31 cellular contexts compared by ENCODE assay signal in the genomic region with DNA sequence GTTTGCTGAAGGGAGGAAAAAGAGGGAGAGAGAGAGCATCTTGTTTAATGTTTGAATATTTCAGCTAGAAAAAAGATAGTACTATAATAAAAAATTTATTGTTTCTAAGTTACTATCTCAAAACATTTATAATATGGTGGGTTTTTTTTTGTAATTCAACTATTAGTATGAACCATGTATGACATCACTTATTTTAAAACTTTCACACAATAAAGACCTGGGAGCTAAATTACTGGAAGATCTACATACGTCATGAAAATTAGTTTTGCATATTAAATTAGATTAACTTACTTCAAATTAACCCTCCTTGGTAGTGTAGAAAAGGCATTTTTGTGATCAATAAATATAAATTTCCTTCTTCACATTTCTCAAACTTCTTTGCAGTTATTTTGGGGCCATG.
DNase-seq lines count a peak whose midpoint lies in the region; ATAC-seq, FAIRE-seq and TF ChIP-seq lines count a peak whose summit lies in the region.
"Had no signal": no experiment of that assay in that cellular context is flagged by ENCODE, and none has a peak within 500 bp of the region (broad histone marks: within the 10 kb centered on the region; RNA-seq: fewer than 3 reads in every experiment).

No MANE protein-coding gene starts in this region.

- no peak overlapping the region for H3K4me3 ChIP-seq in HepG2 (replicated peaks in 1 of 3; ENCODE audit: insufficient read depth in 1 of 3, low read depth in 2 of 3, low read length in 3 of 3)
- no peak overlapping the region for H3K4me3 ChIP-seq in right lobe of liver
- H3K4me3 ChIP-seq in HEK293 (ENCODE audit: low read depth, low read length): no peak overlapping the region
- H3K4me3 ChIP-seq in ascending aorta: no peak overlapping the region
- H3K4me3 ChIP-seq: A549; BLaER1; BLaER1 treated with 17β-estradiol and CSF1 and Interleukin-3, amounts not matched to agents 10 nM and 100 nM had no signal

- 7% methylated on average over 1 of the region's 1 CpG for WGBS in HepG2 (ENCODE audit: low lambda C conversion rate)
- 24% methylated on average over 1 of the region's 1 CpG for WGBS in right lobe of liver (ENCODE audit: insufficient coverage, low coverage, low lambda C conversion rate, missing lambda C conversion rate)

- BruUV-seq in HepG2 (replicated peaks; lab: Mats Ljungman, UMichigan): no TSS peak

- H4K20me1 ChIP-seq in HepG2 (ENCODE audit: insufficient read depth, low read length): no peaks in the 10 kb centered on the region
- H4K20me1 ChIP-seq: BLaER1; BLaER1 treated with 17β-estradiol and CSF1 and Interleukin-3, amounts not matched to agents 10 nM and 100 nM had no signal

- no peak for FAIRE-seq in HepG2 (lab: Jason Lieb, UNC)
- FAIRE-seq: A204.1, A549, D721Med had no signal

- H3K4me1 ChIP-seq in HepG2 (ENCODE audit: insufficient read depth, low read length): no peaks in the 10 kb centered on the region
- no peaks in the 10 kb centered on the region for H3K4me1 ChIP-seq in right lobe of liver
- peaks cover 7% of the 10 kb centered on the region for H3K4me1 ChIP-seq in HEK293 (ENCODE audit: control insufficient read depth, insufficient read depth, low read length)
- no peaks in the 10 kb centered on the region for H3K4me1 ChIP-seq in ascending aorta
- H3K4me1 ChIP-seq: A549, BE2C, BLaER1, Caco-2 had no signal

- H3K9ac ChIP-seq in HepG2 (ENCODE audit: insufficient read depth, low read depth, low read length): no peak overlapping the region
- H3K9ac ChIP-seq: BLaER1; BLaER1 treated with 17β-estradiol and CSF1 and Interleukin-3, amounts not matched to agents 10 nM and 100 nM had no signal

- no peak overlapping the region for H3K4me2 ChIP-seq in HepG2 (ENCODE audit: low read depth, low read length)
- H3K4me2 ChIP-seq: A549; BLaER1; BLaER1 treated with 17β-estradiol and CSF1 and Interleukin-3, amounts not matched to agents 10 nM and 100 nM had no signal

- no peaks in the 10 kb centered on the region for H3K27me3 ChIP-seq in HepG2 (ENCODE audit: control insufficient read depth in 1 of 2, insufficient read depth in 2 of 2, low read length in 2 of 2)
- no peaks in the 10 kb centered on the region for H3K27me3 ChIP-seq in right lobe of liver
- H3K27me3 ChIP-seq in ascending aorta: no peaks in the 10 kb centered on the region
- H3K27me3 ChIP-seq: BE2C; BLaER1; BLaER1 treated with 17β-estradiol and CSF1 and Interleukin-3, amounts not matched to agents 10 nM and 100 nM had no signal

- TF ChIP-seq POLR2A in HepG2 (IDR thresholded peaks at IDR 0.05; ENCODE audit: insufficient read depth in 1 of 2, low read depth in 2 of 2, low read length in 2 of 2): no peak
- TF ChIP-seq POLR2A in right lobe of liver (IDR thresholded peaks at IDR 0.05): no peak

- intact Hi-C loops in HepG2 (cut with micrococcal nuclease; ENCODE audit: unreplicated experiment) (no loop called here), right lobe of liver (cut with DNase I) (no loop called here), ascending aorta (cut with DNase I) (no loop called here)

- no peak for ATAC-seq in HepG2
- no peak for ATAC-seq in right lobe of liver
- ATAC-seq: A549; CD8-positive, alpha-beta T cell had no signal

- TF ChIP-seq EP300 in HepG2 (IDR thresholded peaks at IDR 0.05; ENCODE audit: low read depth in 2 of 2, low read length in 2 of 2) (no peak), HepG2 (CRISPR knock-in tag; IDR thresholded peaks at IDR 0.05; ENCODE audit: borderline replicate concordance) (no peak)

- no peaks in the 10 kb centered on the region for H3K79me2 ChIP-seq in HepG2 (ENCODE audit: insufficient read depth, low read length)

- no peak overlapping the region for H2AFZ ChIP-seq in HepG2 (ENCODE audit: low read length)

- H3K27ac ChIP-seq in HepG2 (ENCODE audit: extremely low read length, insufficient read depth, low read length) (no peak overlapping the region), right lobe of liver (no peak overlapping the region), HEK293 (ENCODE audit: extremely low read depth, low read depth, low read length) (no peak overlapping the region), ascending aorta (no peak overlapping the region)
- H3K27ac ChIP-seq: 22Rv1; A549; BLaER1; BLaER1 treated with 17β-estradiol and CSF1 and Interleukin-3, amounts not matched to agents 10 nM and 100 nM; C4-2B had no signal

- H3K36me3 ChIP-seq in HepG2 (replicated peaks in 1 of 2; ENCODE audit: control insufficient read depth in 1 of 2, insufficient read depth in 2 of 2, low read length in 2 of 2) (no peaks in the 10 kb centered on the region), right lobe of liver (no peaks in the 10 kb centered on the region), HEK293 (ENCODE audit: control insufficient read depth in 2 of 2, insufficient read depth in 1 of 2, low read length in 2 of 2) (no peaks in the 10 kb centered on the region), ascending aorta (no peaks in the 10 kb centered on the region)
- H3K36me3 ChIP-seq: BE2C; BLaER1; BLaER1 treated with 17β-estradiol and CSF1 and Interleukin-3, amounts not matched to agents 10 nM and 100 nM had no signal

- no peak for TF ChIP-seq RAD21 in HepG2 (CRISPR knock-in tag; IDR thresholded peaks at IDR 0.05)

- POLR2A ChIA-PET in HepG2 (lab: Yijun Ruan, JAX) (no interaction called here), HEK293 (lab: Yijun Ruan, JAX) (no interaction called here)

- DNase-seq in HepG2 (ENCODE audit: low spot score) (no peak), right lobe of liver (no peak), ascending aorta (ENCODE audit: low spot score in 2 of 2) (no peak)
- DNase-seq: 8988T; ACHN; AML-193; BE2C; C1 segment of cervical spinal cord; Caco-2; Calu3; CD4-positive, alpha-beta memory T cell; CD4-positive, alpha-beta T cell; CD4-positive, CD25-positive, alpha-beta regulatory T cell; CD8-positive, alpha-beta memory T cell; CD8-positive, alpha-beta T cell; COR-L47; DMS 273 treated with DMSO at 0.1 percent for 48 hours; DMS153; DMS53; DMS79; DMS79 treated with DMSO at 0.1 percent for 48 hours; DND-41; EL had no signal

- in situ Hi-C loops in HepG2 (cut with HindIII; ENCODE audit: extremely low pct_ligation_motif_present, low pct_unique_long_range_greater_than_20kb): no loop called here

- TF ChIP-seq CTCF in HepG2 (CRISPR knock-in tag; IDR thresholded peaks at IDR 0.05) (no peak), right lobe of liver (IDR thresholded peaks at IDR 0.05) (no peak), HEK293 (tag by site-specific recombination; IDR thresholded peaks at IDR 0.05) (no peak), ascending aorta (IDR thresholded peaks at IDR 0.05) (no peak)

- H3K9me3 ChIP-seq in HepG2 (ENCODE audit: low read length) (peaks cover 74% of the 10 kb centered on the region), right lobe of liver (no peaks in the 10 kb centered on the region), HEK293 (ENCODE audit: control insufficient read depth, insufficient read depth, low read depth, low read length) (no peaks in the 10 kb centered on the region), ascending aorta (no peaks in the 10 kb centered on the region)
- H3K9me3 ChIP-seq: A549; BE2C; BLaER1; BLaER1 treated with 17β-estradiol and CSF1 and Interleukin-3, amounts not matched to agents 10 nM and 100 nM; Caco-2 had no signal

- CTCF ChIA-PET in HepG2 (lab: Yijun Ruan, JAX; ENCODE audit: low intra/inter-chr PET ratio, low total read pairs): no interaction called here
- CTCF ChIA-PET in HEK293 (lab: Yijun Ruan, JAX): no interaction called here

TF ChIP-seq in HepG2, 621 proteins besides CTCF, POLR2A, EP300 and RAD21:
- no peak for TF ChIP-seq ZNF550 (CRISPR knock-in tag; IDR thresholded peaks at IDR 0.05; ENCODE audit: borderline replicate concordance)
- no peak for TF ChIP-seq MXD1 (CRISPR knock-in tag; IDR thresholded peaks at IDR 0.05)
- TF ChIP-seq ZNF20 (CRISPR knock-in tag; IDR thresholded peaks at IDR 0.05): no peak
- peak; percentile 58 for TF ChIP-seq ATF7 (IDR thresholded peaks at IDR 0.05)
- TF ChIP-seq ATF7 (CRISPR knock-in tag; IDR thresholded peaks at IDR 0.05): no peak
- peak; percentile 80 for TF ChIP-seq CREB1 (IDR thresholded peaks at IDR 0.05)
- TF ChIP-seq CREB1 (CRISPR knock-in tag; IDR thresholded peaks at IDR 0.05): no peak

TF ChIP-seq in HEK293, 187 proteins besides CTCF, POLR2A, EP300 and RAD21:
- TF ChIP-seq, protein P1, sequence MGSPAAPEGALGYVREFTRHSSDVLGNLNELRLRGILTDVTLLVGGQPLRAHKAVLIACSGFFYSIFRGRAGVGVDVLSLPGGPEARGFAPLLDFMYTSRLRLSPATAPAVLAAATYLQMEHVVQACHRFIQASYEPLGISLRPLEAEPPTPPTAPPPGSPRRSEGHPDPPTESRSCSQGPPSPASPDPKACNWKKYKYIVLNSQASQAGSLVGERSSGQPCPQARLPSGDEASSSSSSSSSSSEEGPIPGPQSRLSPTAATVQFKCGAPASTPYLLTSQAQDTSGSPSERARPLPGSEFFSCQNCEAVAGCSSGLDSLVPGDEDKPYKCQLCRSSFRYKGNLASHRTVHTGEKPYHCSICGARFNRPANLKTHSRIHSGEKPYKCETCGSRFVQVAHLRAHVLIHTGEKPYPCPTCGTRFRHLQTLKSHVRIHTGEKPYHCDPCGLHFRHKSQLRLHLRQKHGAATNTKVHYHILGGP (tag by site-specific recombination; IDR thresholded peaks at IDR 0.05): no peak
- TF ChIP-seq, protein P2, sequence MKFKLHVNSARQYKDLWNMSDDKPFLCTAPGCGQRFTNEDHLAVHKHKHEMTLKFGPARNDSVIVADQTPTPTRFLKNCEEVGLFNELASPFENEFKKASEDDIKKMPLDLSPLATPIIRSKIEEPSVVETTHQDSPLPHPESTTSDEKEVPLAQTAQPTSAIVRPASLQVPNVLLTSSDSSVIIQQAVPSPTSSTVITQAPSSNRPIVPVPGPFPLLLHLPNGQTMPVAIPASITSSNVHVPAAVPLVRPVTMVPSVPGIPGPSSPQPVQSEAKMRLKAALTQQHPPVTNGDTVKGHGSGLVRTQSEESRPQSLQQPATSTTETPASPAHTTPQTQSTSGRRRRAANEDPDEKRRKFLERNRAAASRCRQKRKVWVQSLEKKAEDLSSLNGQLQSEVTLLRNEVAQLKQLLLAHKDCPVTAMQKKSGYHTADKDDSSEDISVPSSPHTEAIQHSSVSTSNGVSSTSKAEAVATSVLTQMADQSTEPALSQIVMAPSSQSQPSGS (tag by site-specific recombination; IDR thresholded peaks at IDR 0.05; ENCODE audit: low read depth): 0 out of 2 replicates have a peak, but pooled peaks have one; percentile 55
